In genomic region chr11:84295815-84296214, GRCh38 we compare ENCODE assay signal across 34 cellular contexts.
"Had no signal": no experiment of that assay in that cellular context is flagged by ENCODE, and none has a peak within 500 bp of the region (broad histone marks: within the 10 kb centered on the region; RNA-seq: fewer than 3 reads in every experiment).

No MANE protein-coding gene starts in this region.

- H3K36me3 ChIP-seq: MG63 had no signal

- H3K27me3 ChIP-seq: MG63 had no signal

- DNase-seq: Karpas-422, MG63, MM.1S, NCI-H1048, NCI-H1092, NCI-H1092 treated with DMSO at 0.1 percent for 48 hours, NCI-H1105, NCI-H1105 treated with DMSO at 0.1 percent for 48 hours, NCI-H1417, NCI-H1417 treated with DMSO at 0.1 percent for 48 hours, NCI-H1436, NCI-H1436 treated with DMSO at 0.1 percent for 48 hours, NCI-H146, NCI-H1694, NCI-H1694 treated with DMSO at 0.1 percent for 48 hours, NCI-H187, NCI-H187 treated with DMSO at 0.1 percent for 48 hours, NCI-H1930, NCI-H2029, NCI-H2029 treated with DMSO at 0.1 percent for 48 hours, NCI-H2081, NCI-H2081 treated with DMSO at 0.1 percent for 48 hours, NCI-H2107, NCI-H2171, NCI-H2171 treated with DMSO at 0.1 percent for 48 hours, NCI-H2227 treated with DMSO at 0.1 percent for 48 hours, NCI-H226, NCI-H345, NCI-H446, NCI-H446 treated with DMSO at 0.1 percent for 48 hours, NCI-H510A, NCI-H510A treated with DMSO at 0.1 percent for 48 hours, NCI-H524 had no signal

- H3K9me3 ChIP-seq: MG63 had no signal

- H3K9ac ChIP-seq: KMS-11 had no signal

- H3K4me3 ChIP-seq: MG63 had no signal

- H3K4me2 ChIP-seq: KMS-11 had no signal

- H3K27ac ChIP-seq: KMS-11 had no signal
